Comparison of ENCODE assay signal across 27 cellular contexts in the genomic region with DNA sequence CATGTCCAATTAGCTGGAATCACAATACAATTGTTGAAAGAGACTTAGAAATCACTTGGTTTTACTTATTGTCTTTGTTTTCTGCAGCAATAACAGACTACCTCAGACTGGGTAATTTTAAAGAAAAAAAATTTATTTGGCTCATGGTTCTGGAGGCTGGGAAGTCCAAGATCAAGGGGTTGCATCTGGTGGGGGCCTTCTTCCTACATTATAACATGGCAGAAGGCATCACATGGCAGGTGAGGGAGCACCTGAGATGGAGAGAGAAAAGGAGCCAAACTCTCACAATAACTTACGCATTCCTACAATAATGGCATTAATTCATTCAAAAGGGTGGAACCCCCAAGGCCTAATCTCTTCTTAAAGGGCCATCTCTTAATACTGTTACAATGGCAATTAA.
"Had no signal": no experiment of that assay in that cellular context is flagged by ENCODE, and none has a peak within 500 bp of the region (broad histone marks: within the 10 kb centered on the region; RNA-seq: fewer than 3 reads in every experiment).

No MANE protein-coding gene starts in this region.

- H3K9me3 ChIP-seq: stomach, suprapubic skin, testis, thoracic aorta, thyroid gland, tibial artery, tibial nerve, transverse colon, upper lobe of left lung, upper lobe of right lung, uterus, vagina had no signal

- DNase-seq: stimulated activated CD4-positive, alpha-beta T cell treated with anti-CD3 and anti-CD28 coated beads, Interleukin-2, amount 100 ng/mL, for 48 hours; stimulated activated CD4-positive, alpha-beta T cell treated with anti-CD3 and anti-CD28 coated beads, Interleukin-4, amount 100 ng/mL, for 1 hour; stimulated activated CD4-positive, alpha-beta T cell treated with anti-CD3 and anti-CD28 coated beads, Interleukin-4, amount 100 ng/mL, for 24 hours; stimulated activated CD4-positive, alpha-beta T cell treated with anti-CD3 and anti-CD28 coated beads, Interleukin-4, amount 100 ng/mL, for 4 hours; stimulated activated CD8-positive, alpha-beta memory T cell treated with anti-CD3 and anti-CD28 coated beads, Interleukin-4, amount 100 ng/mL, for 48 hours; stimulated activated naive B cell treated with anti-CD40 and anti-IgM and Interleukin-4, amounts not matched to agents 10 μg/mL and 1 μg/mL and 100 μg/mL, for 72 hours; stimulated activated naive CD4-positive, alpha-beta T cell; stimulated activated naive CD4-positive, alpha-beta T cell treated with Interleukin-2 at 50 U/mL for 16 hours; stimulated activated naive CD8-positive, alpha-beta T cell treated with anti-CD3 and anti-CD28 coated beads, Interleukin-15, amount 100 ng/mL, for 72 hours; stimulated activated naive CD8-positive, alpha-beta T cell treated with anti-CD3 and anti-CD28 coated beads, Interleukin-15, Interleukin-2, amounts not matched to agents 100 U/mL and 50 U/mL, for 24 hours; stomach; substantia nigra; testis; thyroid gland; tibial artery; transverse colon; trophoblast cell; upper lobe of left lung; upper lobe of right lung; uterus had no signal

- H3K4me3 ChIP-seq: stomach, suprapubic skin, testis, thoracic aorta, thyroid gland, tibial artery, tibial nerve, transverse colon, upper lobe of left lung, upper lobe of right lung, uterus, vagina had no signal

- H3K27me3 ChIP-seq: stomach, suprapubic skin, testis, thyroid gland, tibial artery, tibial nerve, transverse colon, upper lobe of left lung, upper lobe of right lung, uterus, vagina had no signal

- FAIRE-seq: urothelium cell line had no signal

- H3K4me1 ChIP-seq: stomach, suprapubic skin, testis, tibial artery, tibial nerve, transverse colon, upper lobe of left lung, upper lobe of right lung, uterus, vagina had no signal

- H3K27ac ChIP-seq: stomach, suprapubic skin, testis, thoracic aorta, thyroid gland, tibial artery, tibial nerve, transverse colon, upper lobe of left lung, upper lobe of right lung, uterus, vagina had no signal

- ATAC-seq: stimulated activated effector memory CD8-positive, alpha-beta T cell treated with anti-CD3 and anti-CD28 coated beads, Interleukin-12 subunit alpha, Interleukin-12 subunit beta, amount 100 ng/mL, for 72 hours; stimulated activated memory B cell treated with anti-CD40 and anti-IgM and Interleukin-4, amounts not matched to agents 10 μg/mL and 1 μg/mL and 100 μg/mL, for 72 hours; stimulated activated naive B cell treated with anti-CD40 and anti-IgM and Interleukin-4, amounts not matched to agents 10 μg/mL and 1 μg/mL and 100 μg/mL, for 72 hours; stimulated activated naive CD8-positive, alpha-beta T cell treated with anti-CD3 and anti-CD28 coated beads, Interleukin-15, amount 100 ng/mL, for 72 hours; stimulated activated naive CD8-positive, alpha-beta T cell treated with anti-CD3 and anti-CD28 coated beads, Interleukin-15, Interleukin-2, amounts not matched to agents 100 U/mL and 50 U/mL, for 24 hours; upper lobe of right lung had no signal

- H3K36me3 ChIP-seq: stomach, suprapubic skin, thoracic aorta, thyroid gland, tibial artery, tibial nerve, transverse colon, upper lobe of left lung, upper lobe of right lung, uterus, vagina had no signal
